Comparison of ENCODE assay signal across 14 cellular contexts in genomic region chr2:2331905-2332280, GRCh38. TPM values are rescaled to one million over a fixed set of nuclear protein-coding genes. Genes with fewer than 3 reads are reported as not detected.
DNase-seq lines count a peak whose midpoint lies in the region; ATAC-seq and TF ChIP-seq lines count a peak whose summit lies in the region.
"Had no signal": no experiment of that assay in that cellular context is flagged by ENCODE, and none has a peak within 500 bp of the region (broad histone marks: within the 10 kb centered on the region; RNA-seq: fewer than 3 reads in every experiment).

No MANE protein-coding gene starts in this region.

- H3K4me1 ChIP-seq in neuronal stem cell (ENCODE audit: control insufficient read depth in 2 of 2, insufficient read depth in 1 of 2, low read depth in 1 of 2, low read length in 2 of 2): no peaks in the 10 kb centered on the region
- H3K4me1 ChIP-seq: HAP-1 had no signal

- no peak overlapping the region for H3K23ac ChIP-seq in neuronal stem cell (ENCODE audit: low read depth, low read length, poor library complexity)

- TF ChIP-seq CTCF in CD4-positive, alpha-beta T cell (IDR thresholded peaks at IDR 0.05): no peak
- TF ChIP-seq CTCF in CD14-positive monocyte (IDR thresholded peaks at IDR 0.05): no peak

- H2BK120ac ChIP-seq in neuronal stem cell (ENCODE audit: low read depth, low read length): no peak overlapping the region

- no peak overlapping the region for H2BK12ac ChIP-seq in neuronal stem cell (ENCODE audit: low read length)

- peak; percentile 73 for DNase-seq in NCI-H1092 (lab: John Stamatoyannopoulos, UW)
- DNase-seq in NCI-H446 treated with DMSO at 0.1 percent for 48 hours (lab: John Stamatoyannopoulos, UW): peak; percentile 71
- DNase-seq in cerebellar nuclear complex (lab: John Stamatoyannopoulos, UW): peak; percentile 58 to 68
- peak; percentile 14 for DNase-seq in neuronal stem cell (ENCODE audit: low spot score)
- no peak for DNase-seq in CD4-positive, alpha-beta T cell
- DNase-seq in activated effector memory CD4-positive, alpha-beta T cell treated with anti-CD3 and anti-CD28 coated beads, Interleukin-2, amount 50 U/mL, for 16 hours: no peak
- DNase-seq in CD14-positive monocyte (ENCODE audit: low spot score): no peak
- DNase-seq: activated T-cell treated with anti-CD3 and anti-CD28 coated beads, Interleukin-2, amount 50 U/mL, for 72 hours; brain microvascular endothelial cell; CD4-positive, alpha-beta memory T cell; mucosa of descending colon; right cardiac atrium had no signal

- H2BK5ac ChIP-seq in neuronal stem cell (ENCODE audit: low read length): no peak overlapping the region

- no peaks in the 10 kb centered on the region for H3K27me3 ChIP-seq in neuronal stem cell (ENCODE audit: control insufficient read depth in 3 of 3, insufficient read depth in 3 of 3, low read depth in 1 of 3, low read length in 3 of 3)
- no peaks in the 10 kb centered on the region for H3K27me3 ChIP-seq in CD4-positive, alpha-beta T cell (ENCODE audit: control insufficient read depth, insufficient read depth, low read length)
- H3K27me3 ChIP-seq: brain microvascular endothelial cell had no signal

- H3K18ac ChIP-seq in neuronal stem cell (ENCODE audit: low read length): no peak overlapping the region

- no peaks in the 10 kb centered on the region for H3K36me3 ChIP-seq in neuronal stem cell (replicated peaks in 1 of 2; ENCODE audit: control insufficient read depth in 2 of 2, insufficient read depth in 2 of 2, low read length in 2 of 2)
- H3K36me3 ChIP-seq: brain microvascular endothelial cell, HAP-1 had no signal

- POLR2A ChIA-PET in CD4-positive, alpha-beta T cell (lab: Charles Lee): no interaction called here

- H3K14ac ChIP-seq in neuronal stem cell (ENCODE audit: low read length): no peak overlapping the region

- H4K91ac ChIP-seq in neuronal stem cell (ENCODE audit: low read depth, low read length, poor library complexity): no peak overlapping the region

- no peaks in the 10 kb centered on the region for H3K9me3 Mint-ChIP-seq in CD4-positive, alpha-beta T cell
- peaks cover 0 to 5% (median 3%) of the 10 kb centered on the region in 7 donors for H3K9me3 Mint-ChIP-seq in CD14-positive monocyte

- no peak for ATAC-seq in HG02798 (IDR thresholded peaks at IDR 0.05; ENCODE audit: poor library complexity, unreplicated experiment)
- no peak for ATAC-seq in CD4-positive, alpha-beta T cell (ENCODE audit: poor library complexity)
- ATAC-seq: activated T-cell treated with anti-CD3 and anti-CD28 coated beads, Interleukin-2, amount 50 U/mL, for 72 hours; mucosa of descending colon; right cardiac atrium had no signal

- intact Hi-C loops in CD4-positive, alpha-beta T cell (cut with DNase I, micrococcal nuclease): no loop called here
- intact Hi-C loops in CD14-positive monocyte (cut with micrococcal nuclease): no loop called here

- peak overlapping the region; percentile 41 for H2AFZ ChIP-seq in neuronal stem cell (ENCODE audit: low read length)

- no peaks in the 10 kb centered on the region for H3K79me1 ChIP-seq in neuronal stem cell (ENCODE audit: low read depth, low read length)

- no peaks in the 10 kb centered on the region for H3K4me1 Mint-ChIP-seq in CD4-positive, alpha-beta T cell (ENCODE audit: low read depth)
- no peaks in the 10 kb centered on the region for H3K4me1 Mint-ChIP-seq in CD14-positive monocyte
- H3K4me1 Mint-ChIP-seq: CD4-positive, alpha-beta memory T cell had no signal

- no CpG with 5 or more reads among the region's 8 CpGs for WGBS in neuronal stem cell (ENCODE audit: extremely low coverage in 2 of 2, insufficient read length in 2 of 2, insufficient replicate concordance in 1 of 2), 2 donors

- no peak overlapping the region for H3K9ac ChIP-seq in neuronal stem cell (ENCODE audit: low read depth, low read length, poor library complexity)

- peaks cover 0 to 2% of the 10 kb centered on the region in 2 donors for H3K9me3 ChIP-seq in neuronal stem cell (replicated peaks in 1 of 2; ENCODE audit: control insufficient read depth in 2 of 2, insufficient read depth in 1 of 2, low read depth in 1 of 2, low read length in 2 of 2)
- H3K9me3 ChIP-seq in CD4-positive, alpha-beta T cell (ENCODE audit: control insufficient read depth, low read length): no peaks in the 10 kb centered on the region
- H3K9me3 ChIP-seq: HAP-1 had no signal

- no peak overlapping the region for H3K4me3 Mint-ChIP-seq in CD4-positive, alpha-beta T cell
- no peak overlapping the region for H3K4me3 Mint-ChIP-seq in CD14-positive monocyte
- H3K4me3 Mint-ChIP-seq: activated T-cell treated with anti-CD3 and anti-CD28 coated beads, Interleukin-2, amount 50 U/mL, for 72 hours; CD4-positive, alpha-beta memory T cell had no signal

- no peak overlapping the region for H3K27ac ChIP-seq in neuronal stem cell (replicated peaks; ENCODE audit: low read length)
- no peak overlapping the region for H3K27ac ChIP-seq in CD4-positive, alpha-beta T cell (ENCODE audit: low read depth, low read length)
- H3K27ac ChIP-seq: brain microvascular endothelial cell had no signal

- no peak overlapping the region for H4K8ac ChIP-seq in neuronal stem cell (ENCODE audit: low read depth, low read length)

- no peak overlapping the region for H3K27ac Mint-ChIP-seq in CD4-positive, alpha-beta T cell
- H3K27ac Mint-ChIP-seq in CD14-positive monocyte: no peak overlapping the region
- H3K27ac Mint-ChIP-seq: activated T-cell treated with anti-CD3 and anti-CD28 coated beads, Interleukin-2, amount 50 U/mL, for 72 hours; CD4-positive, alpha-beta memory T cell had no signal

- no peak overlapping the region for H3K4me2 ChIP-seq in neuronal stem cell (ENCODE audit: insufficient read depth, low read length, poor library complexity, severe bottlenecking)

- H3K27me3 Mint-ChIP-seq in CD4-positive, alpha-beta T cell: no peaks in the 10 kb centered on the region
- H3K27me3 Mint-ChIP-seq in CD14-positive monocyte (ENCODE audit: low read depth in 3 of 3): no peaks in the 10 kb centered on the region
- H3K27me3 Mint-ChIP-seq: CD4-positive, alpha-beta memory T cell had no signal

- H3K4ac ChIP-seq in neuronal stem cell (ENCODE audit: low read length): no peak overlapping the region

- no peak overlapping the region for H3K4me3 ChIP-seq in neuronal stem cell (ENCODE audit: low read length in 2 of 2)
- H3K4me3 ChIP-seq: HAP-1, mucosa of descending colon had no signal

- no peak overlapping the region for H2BK15ac ChIP-seq in neuronal stem cell (ENCODE audit: low read length)

- no peak overlapping the region for H2AK5ac ChIP-seq in neuronal stem cell (ENCODE audit: low read depth, low read length)

- CTCF ChIA-PET in CD4-positive, alpha-beta T cell (lab: Charles Lee): no interaction called here

- H3K36me3 Mint-ChIP-seq in CD4-positive, alpha-beta T cell (ENCODE audit: low read depth): no peaks in the 10 kb centered on the region
- no peaks in the 10 kb centered on the region for H3K36me3 Mint-ChIP-seq in CD14-positive monocyte
- H3K36me3 Mint-ChIP-seq: CD4-positive, alpha-beta memory T cell had no signal

RNA-seq across cellular contexts. Expression of gene MYT1L, which starts 0.8 kb away (rescaled TPM):
- polyA plus RNA-seq in neuronal stem cell (2013, experiment 1 of 2): 0.11 TPM
- polyA plus RNA-seq in neuronal stem cell (2013, experiment 2 of 2): 0.03 TPM
- under 1 TPM; 0.14 to 0.22 TPM for total RNA-seq in CD4-positive, alpha-beta T cell
- not detected for polyA plus RNA-seq in CD14-positive monocyte
- total RNA-seq: CD4-positive, alpha-beta memory T cell; right cardiac atrium had no signal
- polyA plus RNA-seq: CD4-positive, alpha-beta memory T cell had no signal

Comparison
In these comparisons a context has a peak if more than half of its experiments do, and no peak if none do; other contexts are left out.
1. DNase-seq: peak in NCI-H1092 (single experiment), NCI-H446 treated with DMSO at 0.1 percent for 48 hours (single experiment), cerebellar nuclear complex (2 of 2) and neuronal stem cell (single experiment); none in CD4-positive, alpha-beta T cell (0 of 10), activated effector memory CD4-positive, alpha-beta T cell treated with anti-CD3 and anti-CD28 coated beads, Interleukin-2, amount 50 U/mL, for 16 hours (single experiment) and CD14-positive monocyte (single experiment).